Comparison of ENCODE assay signal across 1 cellular context in genomic region chr3:194687638-194688206, GRCh38.
TF ChIP-seq lines count a peak whose summit lies in the region.

No MANE protein-coding gene starts in this region.

TF ChIP-seq in HepG2, 621 proteins besides CTCF, POLR2A, EP300 and RAD21:
- peak; percentile 75 for TF ChIP-seq ZBTB33 (CRISPR knock-in tag; IDR thresholded peaks at IDR 0.05)
- no peak for TF ChIP-seq ZNF441 (CRISPR knock-in tag; IDR thresholded peaks at IDR 0.05; ENCODE audit: borderline replicate concordance)
